In the genomic region with DNA sequence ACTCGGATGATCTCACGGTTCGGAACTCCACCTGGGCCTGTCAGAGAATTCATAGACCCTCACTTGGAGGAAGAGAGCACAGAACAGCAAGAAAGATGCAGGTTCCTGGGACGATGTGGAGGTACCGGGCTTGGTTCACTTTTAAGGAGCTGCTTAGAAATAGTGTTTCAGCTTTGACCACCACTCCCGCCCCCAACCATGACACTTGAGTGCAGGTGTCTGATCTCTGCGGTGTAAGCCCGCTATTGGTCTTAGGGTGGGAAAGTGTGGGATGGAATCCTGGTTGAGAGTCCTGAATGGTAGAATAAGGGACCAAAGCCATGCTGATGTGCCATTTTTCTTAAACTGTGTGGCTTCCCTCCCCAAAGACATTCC, we compare ENCODE assay signal across 1 cellular context.
TF ChIP-seq lines count a peak whose summit lies in the region.

No MANE protein-coding gene starts in this region.

TF ChIP-seq in GM23338, 12 proteins besides CTCF, POLR2A, EP300 and RAD21 (continued from another document):
- TF ChIP-seq, protein P1, sequence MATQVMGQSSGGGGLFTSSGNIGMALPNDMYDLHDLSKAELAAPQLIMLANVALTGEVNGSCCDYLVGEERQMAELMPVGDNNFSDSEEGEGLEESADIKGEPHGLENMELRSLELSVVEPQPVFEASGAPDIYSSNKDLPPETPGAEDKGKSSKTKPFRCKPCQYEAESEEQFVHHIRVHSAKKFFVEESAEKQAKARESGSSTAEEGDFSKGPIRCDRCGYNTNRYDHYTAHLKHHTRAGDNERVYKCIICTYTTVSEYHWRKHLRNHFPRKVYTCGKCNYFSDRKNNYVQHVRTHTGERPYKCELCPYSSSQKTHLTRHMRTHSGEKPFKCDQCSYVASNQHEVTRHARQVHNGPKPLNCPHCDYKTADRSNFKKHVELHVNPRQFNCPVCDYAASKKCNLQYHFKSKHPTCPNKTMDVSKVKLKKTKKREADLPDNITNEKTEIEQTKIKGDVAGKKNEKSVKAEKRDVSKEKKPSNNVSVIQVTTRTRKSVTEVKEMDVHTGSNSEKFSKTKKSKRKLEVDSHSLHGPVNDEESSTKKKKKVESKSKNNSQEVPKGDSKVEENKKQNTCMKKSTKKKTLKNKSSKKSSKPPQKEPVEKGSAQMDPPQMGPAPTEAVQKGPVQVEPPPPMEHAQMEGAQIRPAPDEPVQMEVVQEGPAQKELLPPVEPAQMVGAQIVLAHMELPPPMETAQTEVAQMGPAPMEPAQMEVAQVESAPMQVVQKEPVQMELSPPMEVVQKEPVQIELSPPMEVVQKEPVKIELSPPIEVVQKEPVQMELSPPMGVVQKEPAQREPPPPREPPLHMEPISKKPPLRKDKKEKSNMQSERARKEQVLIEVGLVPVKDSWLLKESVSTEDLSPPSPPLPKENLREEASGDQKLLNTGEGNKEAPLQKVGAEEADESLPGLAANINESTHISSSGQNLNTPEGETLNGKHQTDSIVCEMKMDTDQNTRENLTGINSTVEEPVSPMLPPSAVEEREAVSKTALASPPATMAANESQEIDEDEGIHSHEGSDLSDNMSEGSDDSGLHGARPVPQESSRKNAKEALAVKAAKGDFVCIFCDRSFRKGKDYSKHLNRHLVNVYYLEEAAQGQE (IDR thresholded peaks at IDR 0.05; ENCODE audit: unreplicated experiment), result no peak
- TF ChIP-seq, protein P2, sequence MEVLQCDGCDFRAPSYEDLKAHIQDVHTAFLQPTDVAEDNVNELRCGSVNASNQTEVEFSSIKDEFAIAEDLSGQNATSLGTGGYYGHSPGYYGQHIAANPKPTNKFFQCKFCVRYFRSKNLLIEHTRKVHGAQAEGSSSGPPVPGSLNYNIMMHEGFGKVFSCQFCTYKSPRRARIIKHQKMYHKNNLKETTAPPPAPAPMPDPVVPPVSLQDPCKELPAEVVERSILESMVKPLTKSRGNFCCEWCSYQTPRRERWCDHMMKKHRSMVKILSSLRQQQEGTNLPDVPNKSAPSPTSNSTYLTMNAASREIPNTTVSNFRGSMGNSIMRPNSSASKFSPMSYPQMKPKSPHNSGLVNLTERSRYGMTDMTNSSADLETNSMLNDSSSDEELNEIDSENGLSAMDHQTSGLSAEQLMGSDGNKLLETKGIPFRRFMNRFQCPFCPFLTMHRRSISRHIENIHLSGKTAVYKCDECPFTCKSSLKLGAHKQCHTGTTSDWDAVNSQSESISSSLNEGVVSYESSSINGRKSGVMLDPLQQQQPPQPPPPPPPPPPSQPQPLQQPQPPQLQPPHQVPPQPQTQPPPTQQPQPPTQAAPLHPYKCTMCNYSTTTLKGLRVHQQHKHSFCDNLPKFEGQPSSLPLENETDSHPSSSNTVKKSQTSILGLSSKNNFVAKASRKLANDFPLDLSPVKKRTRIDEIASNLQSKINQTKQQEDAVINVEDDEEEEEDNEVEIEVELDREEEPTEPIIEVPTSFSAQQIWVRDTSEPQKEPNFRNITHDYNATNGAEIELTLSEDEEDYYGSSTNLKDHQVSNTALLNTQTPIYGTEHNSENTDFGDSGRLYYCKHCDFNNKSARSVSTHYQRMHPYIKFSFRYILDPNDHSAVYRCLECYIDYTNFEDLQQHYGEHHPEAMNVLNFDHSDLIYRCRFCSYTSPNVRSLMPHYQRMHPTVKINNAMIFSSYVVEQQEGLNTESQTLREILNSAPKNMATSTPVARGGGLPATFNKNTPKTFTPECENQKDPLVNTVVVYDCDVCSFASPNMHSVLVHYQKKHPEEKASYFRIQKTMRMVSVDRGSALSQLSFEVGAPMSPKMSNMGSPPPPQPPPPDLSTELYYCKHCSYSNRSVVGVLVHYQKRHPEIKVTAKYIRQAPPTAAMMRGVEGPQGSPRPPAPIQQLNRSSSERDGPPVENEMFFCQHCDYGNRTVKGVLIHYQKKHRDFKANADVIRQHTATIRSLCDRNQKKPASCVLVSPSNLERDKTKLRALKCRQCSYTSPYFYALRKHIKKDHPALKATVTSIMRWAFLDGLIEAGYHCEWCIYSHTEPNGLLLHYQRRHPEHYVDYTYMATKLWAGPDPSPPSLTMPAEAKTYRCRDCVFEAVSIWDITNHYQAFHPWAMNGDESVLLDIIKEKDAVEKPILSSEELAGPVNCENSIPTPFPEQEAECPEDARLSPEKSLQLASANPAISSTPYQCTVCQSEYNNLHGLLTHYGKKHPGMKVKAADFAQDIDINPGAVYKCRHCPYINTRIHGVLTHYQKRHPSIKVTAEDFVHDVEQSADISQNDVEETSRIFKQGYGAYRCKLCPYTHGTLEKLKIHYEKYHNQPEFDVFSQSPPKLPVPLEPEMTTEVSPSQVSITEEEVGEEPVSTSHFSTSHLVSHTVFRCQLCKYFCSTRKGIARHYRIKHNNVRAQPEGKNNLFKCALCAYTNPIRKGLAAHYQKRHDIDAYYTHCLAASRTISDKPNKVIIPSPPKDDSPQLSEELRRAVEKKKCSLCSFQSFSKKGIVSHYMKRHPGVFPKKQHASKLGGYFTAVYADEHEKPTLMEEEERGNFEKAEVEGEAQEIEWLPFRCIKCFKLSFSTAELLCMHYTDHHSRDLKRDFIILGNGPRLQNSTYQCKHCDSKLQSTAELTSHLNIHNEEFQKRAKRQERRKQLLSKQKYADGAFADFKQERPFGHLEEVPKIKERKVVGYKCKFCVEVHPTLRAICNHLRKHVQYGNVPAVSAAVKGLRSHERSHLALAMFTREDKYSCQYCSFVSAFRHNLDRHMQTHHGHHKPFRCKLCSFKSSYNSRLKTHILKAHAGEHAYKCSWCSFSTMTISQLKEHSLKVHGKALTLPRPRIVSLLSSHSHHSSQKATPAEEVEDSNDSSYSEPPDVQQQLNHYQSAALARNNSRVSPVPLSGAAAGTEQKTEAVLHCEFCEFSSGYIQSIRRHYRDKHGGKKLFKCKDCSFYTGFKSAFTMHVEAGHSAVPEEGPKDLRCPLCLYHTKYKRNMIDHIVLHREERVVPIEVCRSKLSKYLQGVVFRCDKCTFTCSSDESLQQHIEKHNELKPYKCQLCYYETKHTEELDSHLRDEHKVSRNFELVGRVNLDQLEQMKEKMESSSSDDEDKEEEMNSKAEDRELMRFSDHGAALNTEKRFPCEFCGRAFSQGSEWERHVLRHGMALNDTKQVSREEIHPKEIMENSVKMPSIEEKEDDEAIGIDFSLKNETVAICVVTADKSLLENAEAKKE (CRISPR knock-in tag; IDR thresholded peaks at IDR 0.05), result no peak
